Comparison of ENCODE assay signal across 8 cellular contexts in the genomic region with DNA sequence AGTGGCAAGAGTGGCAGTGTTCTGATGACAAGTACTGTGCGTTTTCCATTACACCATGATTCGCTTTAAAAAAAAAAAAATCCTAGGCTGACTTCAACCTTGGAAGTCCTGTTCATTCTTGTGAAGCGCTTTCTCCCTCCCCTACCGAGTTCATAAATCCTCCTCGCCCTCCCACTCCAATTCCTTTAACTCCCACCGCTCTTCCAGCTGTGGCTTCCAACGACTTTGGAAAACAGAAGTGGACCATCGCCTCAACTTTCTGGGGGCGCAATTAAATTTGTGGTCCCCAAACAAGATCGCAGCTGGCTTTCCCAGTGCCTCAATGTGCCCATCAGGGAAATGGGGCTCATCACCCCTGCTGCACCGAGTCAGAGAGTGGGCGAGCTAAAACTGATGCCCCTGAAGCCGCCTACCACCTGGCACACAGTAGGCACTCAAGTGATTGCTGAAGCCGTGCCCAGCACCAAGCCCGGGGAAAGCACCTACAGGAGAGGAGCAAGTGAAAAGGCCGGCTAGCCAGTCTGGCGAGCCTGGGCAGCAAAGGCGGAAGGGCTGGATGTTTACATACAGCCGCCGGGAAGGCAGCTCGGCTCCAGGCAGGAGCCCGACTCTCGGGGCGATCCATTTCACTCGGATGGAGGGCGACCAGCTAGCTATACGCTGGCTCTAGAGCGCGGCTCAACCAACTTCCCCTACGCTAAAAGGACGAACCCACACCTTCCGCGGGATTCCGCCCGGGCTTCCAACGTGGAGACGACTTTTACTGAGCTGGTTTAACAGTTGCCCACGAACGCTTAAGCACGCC. TPM values are rescaled to one million over a fixed set of nuclear protein-coding genes. Genes with fewer than 3 reads are reported as not detected.
DNase-seq lines count a peak whose midpoint lies in the region; ATAC-seq and TF ChIP-seq lines count a peak whose summit lies in the region.

No MANE protein-coding gene starts in this region.

- H3K4me1 ChIP-seq in heart right ventricle, result peaks cover 3 to 58% (median 30%) of the 10 kb centered on the region in 9 donors

- no peaks in the 10 kb centered on the region for H3K27me3 ChIP-seq in heart right ventricle

- 3% methylated on average over 40 of the region's 40 CpGs for WGBS in heart right ventricle, 2 donors

- H3K36me3 Mint-ChIP-seq in activated naive CD8-positive, alpha-beta T cell, result no peaks in the 10 kb centered on the region
- no peaks in the 10 kb centered on the region for H3K36me3 Mint-ChIP-seq in progenitor cell of endocrine pancreas (ENCODE audit: insufficient read depth)

- CTCF ChIA-PET in AG04449 (lab: Yijun Ruan, JAX), result interaction anchor here (0.9 to 8.2 kb wide), 14 partner anchors 12 to 1240 kb away, joined by 3 to 55 read pairs (median 4); no protein-coding TSS in a partner anchor

- no peaks in the 10 kb centered on the region for H3K36me3 ChIP-seq in heart right ventricle

- H3K27ac Mint-ChIP-seq in activated naive CD8-positive, alpha-beta T cell, result no peak overlapping the region
- H3K27ac Mint-ChIP-seq in progenitor cell of endocrine pancreas, result peak overlapping the region; percentile 97

- H3K27ac ChIP-seq in heart right ventricle, result peak overlapping the region; percentile 93 to 99 (median 98)

- TF ChIP-seq CTCF in AG04449 (IDR thresholded peaks at IDR 0.05; ENCODE audit: insufficient read depth, low read length, missing control alignments) (no peak), GM12865 (IDR thresholded peaks at IDR 0.05; ENCODE audit: insufficient read depth, low read depth, low read length, missing control alignments) (no peak), heart right ventricle (IDR thresholded peaks at IDR 0.05) (no peak), progenitor cell of endocrine pancreas (IDR thresholded peaks at IDR 0.05; ENCODE audit: unreplicated experiment) (no peak)

- DNase-seq in AG04449 (ENCODE audit: low read depth, low spot score), result no peak
- DNase-seq in GM12865 (ENCODE audit: low read depth), result peak; percentile 23
- DNase-seq in NCI-H1694 treated with DMSO at 0.1 percent for 48 hours (lab: John Stamatoyannopoulos, UW), result peak; percentile 6
- DNase-seq in heart right ventricle, result peak; percentile 32 to 50
- DNase-seq in progenitor cell of endocrine pancreas (ENCODE audit: low spot score, unreplicated experiment), result peak; percentile 55

- no peaks in the 10 kb centered on the region for H3K9me3 ChIP-seq in heart right ventricle

- H3K9me3 Mint-ChIP-seq in activated naive CD8-positive, alpha-beta T cell (ENCODE audit: low read depth), result no peaks in the 10 kb centered on the region
- H3K9me3 Mint-ChIP-seq in progenitor cell of endocrine pancreas (ENCODE audit: low read depth), result no peaks in the 10 kb centered on the region

- POLR2A ChIA-PET in AG04449 (lab: Yijun Ruan, JAX), result interaction anchor here (1.0 to 2.0 kb wide), 5 partner anchors 497 to 1199 kb away, joined by 3 to 5 read pairs (median 4); no protein-coding TSS in a partner anchor

- H3K27me3 Mint-ChIP-seq in activated naive CD8-positive, alpha-beta T cell, result peaks cover 21% of the 10 kb centered on the region
- H3K27me3 Mint-ChIP-seq in progenitor cell of endocrine pancreas, result peaks cover 3% of the 10 kb centered on the region

- ATAC-seq in heart right ventricle, result peak; percentile 9 to 50 (median 24)
- no peak for ATAC-seq in GM21529 (IDR thresholded peaks at IDR 0.05; ENCODE audit: unreplicated experiment)
- no peak for ATAC-seq in GM19395 (IDR thresholded peaks at IDR 0.05; ENCODE audit: unreplicated experiment)

- peak overlapping the region; percentile 75 for H3K4me3 Mint-ChIP-seq in activated naive CD8-positive, alpha-beta T cell
- peak overlapping the region; percentile 89 for H3K4me3 Mint-ChIP-seq in progenitor cell of endocrine pancreas (ENCODE audit: low read depth)

- H3K4me1 Mint-ChIP-seq in activated naive CD8-positive, alpha-beta T cell (ENCODE audit: low read depth), result peaks cover 10% of the 10 kb centered on the region
- peaks cover 39% of the 10 kb centered on the region for H3K4me1 Mint-ChIP-seq in progenitor cell of endocrine pancreas (ENCODE audit: low read depth)

- peak overlapping the region; percentile 89 for H3K4me3 ChIP-seq in AG04449 (ENCODE audit: low read depth, low read length)
- H3K4me3 ChIP-seq in GM12865 (ENCODE audit: low read depth, low read length), result peak overlapping the region; percentile 39
- peak overlapping the region; percentile 75 to 98 (median 94) for H3K4me3 ChIP-seq in heart right ventricle

- intact Hi-C loops in heart right ventricle (cut with DNase I), result loop anchor here (2.0 to 10.0 kb wide), 27 partner anchors 41 to 873 kb away; no protein-coding TSS in a partner anchor

RNA-seq across cellular contexts. Expression of a gene that starts 1.3 kb away (rescaled TPM):
- total RNA-seq in heart right ventricle (100 to 1,000 TPM in 2 of 10 donors, 10 to 100 TPM in 8; 59.4 to 136 (median 81.4) TPM), progenitor cell of endocrine pancreas (16.1 and 17.4 TPM in 2 replicates)
- 10 to 100 TPM; 16.2 to 61.2 TPM for polyA plus RNA-seq in heart right ventricle

Comparison
In these comparisons a context has a peak if more than half of its experiments do, and no peak if none do; other contexts are left out.
1. H3K4me3 ChIP-seq: peak in every context shown above with its lines; median percentile 94 in heart right ventricle; 89 in AG04449; 39 in GM12865.
2. ATAC-seq: peak in heart right ventricle (8 of 8); none in GM21529 (single experiment) and GM19395 (single experiment).